ENCODE assay signal across 8 cellular contexts in the genomic region with DNA sequence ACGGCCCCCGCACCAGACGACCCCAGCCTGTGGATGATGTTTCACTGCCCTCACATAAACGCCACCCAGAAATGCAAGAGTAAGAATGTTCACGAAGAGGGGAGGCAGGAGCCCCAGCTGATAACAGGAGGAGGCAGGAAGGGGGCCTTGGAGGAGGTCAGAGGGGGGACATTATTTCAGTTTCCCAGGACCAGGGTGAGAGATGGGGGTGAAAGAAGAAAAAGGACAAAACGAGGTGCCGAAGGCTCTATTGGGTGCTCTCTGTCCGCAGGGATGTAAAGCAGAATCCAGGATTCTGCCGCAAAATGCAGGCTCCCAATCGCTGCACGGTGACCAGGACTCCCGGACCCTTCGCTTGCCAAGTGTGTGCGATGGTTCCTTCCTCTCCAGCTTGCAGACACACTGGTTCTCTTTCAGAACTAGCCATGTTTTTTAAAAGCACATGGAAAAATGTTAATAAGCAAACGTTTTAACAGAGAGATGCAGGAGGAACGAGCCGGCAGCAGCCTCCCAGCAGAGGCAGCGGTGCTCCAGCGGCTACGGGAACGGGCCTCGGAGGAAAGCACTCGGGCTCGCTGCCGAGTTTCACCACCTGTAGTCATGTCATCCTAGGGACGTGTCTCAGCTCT. TPM values are rescaled to one million over a fixed set of nuclear protein-coding genes. Genes with fewer than 3 reads are reported as not detected.
DNase-seq lines count a peak whose midpoint lies in the region; ATAC-seq and TF ChIP-seq lines count a peak whose summit lies in the region.

No MANE protein-coding gene starts in this region.

- H2BK5ac ChIP-seq in neuronal stem cell (ENCODE audit: low read length), result peak overlapping the region; percentile 47

- H3K4me3 Mint-ChIP-seq in Caco-2 (ENCODE audit: unreplicated experiment), result peak overlapping the region; percentile 75
- peak overlapping the region; percentile 54 for H3K4me3 Mint-ChIP-seq in endodermal cell

- CTCF ChIA-PET in Caco-2 (lab: Charles Lee), result interaction anchor here (0.6 to 3.5 kb wide), 14 partner anchors 8 to 353 kb away, joined by 3 to 39 read pairs (median 6); no protein-coding TSS in a partner anchor

- POLR2A ChIA-PET in Caco-2 (lab: Charles Lee), result interaction anchor here (0.6 to 0.8 kb wide), 2 partner anchors 177 to 378 kb away, joined by 7 to 10 read pairs; no protein-coding TSS in a partner anchor

- H3K4me1 Mint-ChIP-seq in Caco-2 (ENCODE audit: low read depth, unreplicated experiment) (peaks cover 10% of the 10 kb centered on the region), endodermal cell (peaks cover 30% of the 10 kb centered on the region)

- H3K4me1 ChIP-seq in Caco-2 (peaks cover 6% of the 10 kb centered on the region; the same call in 1 of the 2 replicates), endodermal cell (ENCODE audit: control insufficient read depth, insufficient read depth, low read length) (no peaks in the 10 kb centered on the region), neuronal stem cell (ENCODE audit: control insufficient read depth in 2 of 2, insufficient read depth in 1 of 2, low read depth in 1 of 2, low read length in 2 of 2) (peaks cover 3 to 11% of the 10 kb centered on the region in 2 donors)

- H3K36me3 Mint-ChIP-seq in Caco-2 (ENCODE audit: insufficient read depth, unreplicated experiment) (no peaks in the 10 kb centered on the region), endodermal cell (ENCODE audit: low read depth) (no peaks in the 10 kb centered on the region)

- H3K4me3 ChIP-seq in Caco-2 (ENCODE audit: low read depth, low read length) (peak overlapping the region; percentile 57), endodermal cell (ENCODE audit: low read length) (peak overlapping the region; percentile 76), neuronal stem cell (ENCODE audit: low read length in 2 of 2) (peak overlapping the region; percentile 11 to 27)

- H3K79me1 ChIP-seq in neuronal stem cell (ENCODE audit: low read depth, low read length), result no peaks in the 10 kb centered on the region

- no peak for ATAC-seq in sciatic nerve

- intact Hi-C loops in Caco-2 (cut with micrococcal nuclease; ENCODE audit: unreplicated experiment), result loop anchor here (1.0 to 10.0 kb wide), 7 partner anchors 20 to 353 kb away; no protein-coding TSS in a partner anchor
- intact Hi-C loops in sciatic nerve (cut with DNase I), result loop anchor here (5.0 kb wide), 2 partner anchors 136 to 356 kb away; no protein-coding TSS in a partner anchor

- peak overlapping the region; percentile 67 for H3K4me2 ChIP-seq in neuronal stem cell (ENCODE audit: insufficient read depth, low read length, poor library complexity, severe bottlenecking)

- H3K9me3 ChIP-seq in Caco-2 (no peaks in the 10 kb centered on the region), endodermal cell (ENCODE audit: control insufficient read depth, low read length) (no peaks in the 10 kb centered on the region), neuronal stem cell (replicated peaks in 1 of 2; ENCODE audit: control insufficient read depth in 2 of 2, insufficient read depth in 1 of 2, low read depth in 1 of 2, low read length in 2 of 2) (no peaks in the 10 kb centered on the region)

- H3K23ac ChIP-seq in neuronal stem cell (ENCODE audit: low read depth, low read length, poor library complexity), result peak overlapping the region; percentile 38

- H3K27ac ChIP-seq in endodermal cell (ENCODE audit: low read depth, low read length), result no peak overlapping the region
- no peak overlapping the region for H3K27ac ChIP-seq in neuronal stem cell (replicated peaks; ENCODE audit: low read length)

- peak overlapping the region; percentile 10 for H2BK15ac ChIP-seq in neuronal stem cell (ENCODE audit: low read length)

- no peak overlapping the region for H3K14ac ChIP-seq in neuronal stem cell (ENCODE audit: low read length)

- TF ChIP-seq CTCF in Caco-2 (IDR thresholded peaks at IDR 0.05; ENCODE audit: insufficient read depth in 1 of 2, low read depth in 1 of 2, low read length in 1 of 2, severe bottlenecking in 1 of 2, unreplicated experiment in 1 of 2) (peak in 1 of 2 experiments; percentile 64), endodermal cell (conservative IDR thresholded peaks at IDR 0.05) (peak; percentile 49)

- H3K27me3 ChIP-seq in Caco-2 (replicated peaks; ENCODE audit: control insufficient read depth, insufficient read depth, low read length) (peaks cover 2% of the 10 kb centered on the region; the same call in 1 of the 2 replicates), endodermal cell (ENCODE audit: control insufficient read depth, insufficient read depth, low read length, poor library complexity, severe bottlenecking) (peaks cover 62% of the 10 kb centered on the region), neuronal stem cell (ENCODE audit: control insufficient read depth in 3 of 3, insufficient read depth in 3 of 3, low read depth in 1 of 3, low read length in 3 of 3) (peaks cover 0 to 45% (median 0%) of the 10 kb centered on the region in 3 experiments)

- H3K4ac ChIP-seq in neuronal stem cell (ENCODE audit: low read length), result no peak overlapping the region

- peak overlapping the region; percentile 18 for H4K91ac ChIP-seq in neuronal stem cell (ENCODE audit: low read depth, low read length, poor library complexity)

- H3K9me3 Mint-ChIP-seq in Caco-2 (ENCODE audit: unreplicated experiment) (no peaks in the 10 kb centered on the region), endodermal cell (no peaks in the 10 kb centered on the region)

- H4K8ac ChIP-seq in neuronal stem cell (ENCODE audit: low read depth, low read length), result no peak overlapping the region

- peak overlapping the region; percentile 76 for H3K18ac ChIP-seq in neuronal stem cell (ENCODE audit: low read length)

- H3K27ac Mint-ChIP-seq in Caco-2 (ENCODE audit: unreplicated experiment) (no peak overlapping the region), endodermal cell (no peak overlapping the region)

- H2BK12ac ChIP-seq in neuronal stem cell (ENCODE audit: low read length), result no peak overlapping the region

- DNase-seq in Caco-2, result peak in 1 of 2 experiments; percentile 74
- peak; percentile 53 for DNase-seq in NCI-H2227 treated with DMSO at 0.1 percent for 48 hours (lab: John Stamatoyannopoulos, UW)
- DNase-seq in endodermal cell, result peak; percentile 76
- DNase-seq in neuronal stem cell (ENCODE audit: low spot score), result no peak
- no peak for DNase-seq in DMS79 treated with DMSO at 0.1 percent for 48 hours (lab: John Stamatoyannopoulos, UW)
- DNase-seq in sciatic nerve (ENCODE audit: low spot score), result no peak
- DNase-seq in NCI-H187 treated with DMSO at 0.1 percent for 48 hours (lab: John Stamatoyannopoulos, UW), result no peak
- DNase-seq in mesenteric fat pad (ENCODE audit: low spot score), result no peak

- BruUV-seq in Caco-2 (replicated peaks; lab: Mats Ljungman, UMichigan), result no TSS peak

- H3K27me3 Mint-ChIP-seq in Caco-2 (ENCODE audit: insufficient read depth, unreplicated experiment), result peaks cover 15% of the 10 kb centered on the region
- peaks cover 71% of the 10 kb centered on the region for H3K27me3 Mint-ChIP-seq in endodermal cell (ENCODE audit: insufficient read depth)

- 43 to 54% methylated on average over 17 to 25 of the region's 26 CpGs for WGBS in endodermal cell (ENCODE audit: insufficient coverage in 1 of 2, insufficient read length in 1 of 2), 2 experiments
- no CpG with 5 or more reads among the region's 26 CpGs for WGBS in neuronal stem cell (ENCODE audit: extremely low coverage in 2 of 2, insufficient read length in 2 of 2, insufficient replicate concordance in 1 of 2), 2 donors

- no peak overlapping the region for H2BK120ac ChIP-seq in neuronal stem cell (ENCODE audit: low read depth, low read length)

- no peak overlapping the region for H2AK5ac ChIP-seq in neuronal stem cell (ENCODE audit: low read depth, low read length)

- H3K36me3 ChIP-seq in Caco-2 (ENCODE audit: control insufficient read depth, insufficient read depth, low read length) (no peaks in the 10 kb centered on the region), endodermal cell (ENCODE audit: control insufficient read depth, insufficient read depth, low read length) (no peaks in the 10 kb centered on the region), neuronal stem cell (replicated peaks in 1 of 2; ENCODE audit: control insufficient read depth in 2 of 2, insufficient read depth in 2 of 2, low read length in 2 of 2) (no peaks in the 10 kb centered on the region)

- H2AFZ ChIP-seq in neuronal stem cell (ENCODE audit: low read length), result peak overlapping the region; percentile 89

- no peak overlapping the region for H3K9ac ChIP-seq in endodermal cell (ENCODE audit: extremely low read depth, low read length, poor library complexity, severe bottlenecking)
- no peak overlapping the region for H3K9ac ChIP-seq in neuronal stem cell (ENCODE audit: low read depth, low read length, poor library complexity)

RNA-seq across cellular contexts. Expression of gene ZNF831, which starts 59.5 kb away (rescaled TPM):
- total RNA-seq in Caco-2 (2022), result not detected in 2 replicates
- not detected for total RNA-seq in endodermal cell
- not detected for polyA plus RNA-seq in endodermal cell (2013, experiment 1 of 2)
- polyA plus RNA-seq in endodermal cell (2013, experiment 2 of 2), result not detected
- not detected for polyA plus RNA-seq in neuronal stem cell (2013, experiment 1 of 2)
- polyA plus RNA-seq in neuronal stem cell (2013, experiment 2 of 2), result not detected
- total RNA-seq in sciatic nerve, result 0.36 TPM
- total RNA-seq in mesenteric fat pad, result 0.32 TPM

Comparison
In these comparisons a context has a peak if more than half of its experiments do, and no peak if none do; other contexts are left out.
1. DNase-seq: peak in NCI-H2227 treated with DMSO at 0.1 percent for 48 hours (single experiment) and endodermal cell (single experiment); none in neuronal stem cell (single experiment), DMS79 treated with DMSO at 0.1 percent for 48 hours (single experiment), sciatic nerve (single experiment), NCI-H187 treated with DMSO at 0.1 percent for 48 hours (single experiment) and mesenteric fat pad (single experiment).
2. H3K4me3 ChIP-seq: peak in every context shown above with its lines; median percentile 76 in endodermal cell; 57 in Caco-2; 19 in neuronal stem cell.